In the genomic region with DNA sequence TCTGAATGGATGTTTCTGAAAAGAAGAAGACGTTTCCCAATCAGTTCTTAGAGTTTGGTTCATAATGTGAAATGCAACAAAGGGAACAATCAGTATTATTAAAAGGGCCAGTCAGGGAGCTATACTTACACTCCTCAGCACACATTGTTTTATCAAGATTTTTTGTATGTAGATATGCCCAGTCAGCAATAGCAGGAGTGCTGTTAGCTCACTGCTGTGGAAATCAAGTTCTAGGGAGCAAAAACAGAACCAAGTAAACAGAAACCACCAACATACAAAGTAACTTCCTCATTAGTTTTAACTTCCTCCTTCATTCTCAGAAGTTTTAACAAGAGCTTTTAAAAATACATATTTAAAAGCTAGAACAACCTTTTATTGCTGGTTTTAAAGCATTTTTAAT, we compare ENCODE assay signal across 16 cellular contexts.
A peak's percentile ranks its signal among the peaks of the same experiment; 100 is the strongest.
DNase-seq lines count a peak whose midpoint lies in the region; ATAC-seq lines count a peak whose summit lies in the region.
"Had no signal": no experiment of that assay in that cellular context is flagged by ENCODE, and none has a peak within 500 bp of the region (broad histone marks: within the 10 kb centered on the region; RNA-seq: fewer than 3 reads in every experiment).

No MANE protein-coding gene starts in this region.

- no peaks in the 10 kb centered on the region for H3K4me1 Mint-ChIP-seq in activated T-helper 1 cell treated with anti-CD3 and anti-CD28 coated beads, Interleukin-12 subunit alpha, Interleukin-12 subunit beta, Interleukin-2, Interleukin-4 antibody, amounts not matched to agents 30 ng/mL and 10 ng/mL and 1 ng/mL, durations not matched to agents 14 hours and 24 hours and 36 hours (ENCODE audit: low read depth)
- no peaks in the 10 kb centered on the region for H3K4me1 Mint-ChIP-seq in T-cell
- H3K4me1 Mint-ChIP-seq: stimulated activated naive B cell treated with anti-CD40 and anti-IgM and Interleukin-4, amounts not matched to agents 10 μg/mL and 1 μg/mL and 100 μg/mL, for 72 hours had no signal

- H3K9me3 ChIP-seq in adipocyte (ENCODE audit: control insufficient read depth, low read length) (no peaks in the 10 kb centered on the region), skeletal muscle tissue (ENCODE audit: control insufficient read depth in 3 of 3, low read length in 3 of 3) (no peaks in the 10 kb centered on the region)
- H3K9me3 ChIP-seq: SK-N-SH had no signal

- no peaks in the 10 kb centered on the region for H3K27me3 ChIP-seq in adipocyte (replicated peaks; ENCODE audit: control insufficient read depth, insufficient read depth, low read length)
- H3K27me3 ChIP-seq in skeletal muscle tissue (ENCODE audit: control insufficient read depth in 3 of 3, insufficient read depth in 3 of 3, low read length in 3 of 3): no peaks in the 10 kb centered on the region

- H3K27ac ChIP-seq in skeletal muscle tissue (ENCODE audit: low read depth, low read length): peak overlapping the region; percentile 22

- no peak overlapping the region for H3K9ac ChIP-seq in adipocyte (ENCODE audit: low read length)
- no peak overlapping the region for H3K9ac ChIP-seq in skeletal muscle tissue (ENCODE audit: low read depth in 1 of 3, low read length in 3 of 3)
- H3K9ac ChIP-seq: SK-N-SH had no signal

- peaks cover 2% of the 10 kb centered on the region for H3K27me3 Mint-ChIP-seq in activated T-helper 1 cell treated with anti-CD3 and anti-CD28 coated beads, Interleukin-12 subunit alpha, Interleukin-12 subunit beta, Interleukin-2, Interleukin-4 antibody, amounts not matched to agents 30 ng/mL and 10 ng/mL and 1 ng/mL, durations not matched to agents 14 hours and 24 hours and 36 hours (ENCODE audit: insufficient read depth)
- H3K27me3 Mint-ChIP-seq in T-cell: no peaks in the 10 kb centered on the region
- H3K27me3 Mint-ChIP-seq: naive B cell; stimulated activated naive B cell treated with anti-CD40 and anti-IgM and Interleukin-4, amounts not matched to agents 10 μg/mL and 1 μg/mL and 100 μg/mL, for 72 hours had no signal

- no peaks in the 10 kb centered on the region for H3K9me3 Mint-ChIP-seq in activated T-helper 1 cell treated with anti-CD3 and anti-CD28 coated beads, Interleukin-12 subunit alpha, Interleukin-12 subunit beta, Interleukin-2, Interleukin-4 antibody, amounts not matched to agents 30 ng/mL and 10 ng/mL and 1 ng/mL, durations not matched to agents 14 hours and 24 hours and 36 hours
- peaks cover 2 to 8% (median 3%) of the 10 kb centered on the region in 3 donors for H3K9me3 Mint-ChIP-seq in T-cell

- H3K36me3 Mint-ChIP-seq in activated T-helper 1 cell treated with anti-CD3 and anti-CD28 coated beads, Interleukin-12 subunit alpha, Interleukin-12 subunit beta, Interleukin-2, Interleukin-4 antibody, amounts not matched to agents 30 ng/mL and 10 ng/mL and 1 ng/mL, durations not matched to agents 14 hours and 24 hours and 36 hours (ENCODE audit: low read depth): no peaks in the 10 kb centered on the region
- H3K36me3 Mint-ChIP-seq in T-cell: no peaks in the 10 kb centered on the region
- H3K36me3 Mint-ChIP-seq: CD4-positive, alpha-beta memory T cell; naive B cell; stimulated activated naive B cell treated with anti-CD40 and anti-IgM and Interleukin-4, amounts not matched to agents 10 μg/mL and 1 μg/mL and 100 μg/mL, for 72 hours had no signal

- H3K4me1 ChIP-seq in adipocyte (ENCODE audit: control insufficient read depth, insufficient read depth, low read length) (peaks cover 32% of the 10 kb centered on the region), skeletal muscle tissue (ENCODE audit: control insufficient read depth in 3 of 3, insufficient read depth in 3 of 3, low read length in 3 of 3) (no peaks in the 10 kb centered on the region)

- no peaks in the 10 kb centered on the region for H3K36me3 ChIP-seq in adipocyte (ENCODE audit: control insufficient read depth, insufficient read depth, low read length, severe bottlenecking)
- H3K36me3 ChIP-seq in skeletal muscle tissue (ENCODE audit: control insufficient read depth in 3 of 3, insufficient read depth in 3 of 3, low read length in 3 of 3): no peaks in the 10 kb centered on the region

- no peak overlapping the region for H3K27ac Mint-ChIP-seq in activated T-helper 1 cell treated with anti-CD3 and anti-CD28 coated beads, Interleukin-12 subunit alpha, Interleukin-12 subunit beta, Interleukin-2, Interleukin-4 antibody, amounts not matched to agents 30 ng/mL and 10 ng/mL and 1 ng/mL, durations not matched to agents 14 hours and 24 hours and 36 hours
- no peak overlapping the region for H3K27ac Mint-ChIP-seq in T-cell
- H3K27ac Mint-ChIP-seq: activated naive CD4-positive, alpha-beta T cell treated with anti-CD3 and anti-CD28 coated beads, Interleukin-2, amount 50 U/mL, for 72 hours; H9; stimulated activated naive B cell treated with anti-CD40 and anti-IgM and Interleukin-4, amounts not matched to agents 10 μg/mL and 1 μg/mL and 100 μg/mL, for 72 hours had no signal

- POLR2A ChIA-PET in T-cell (lab: Charles Lee): no interaction called here

- intact Hi-C loops in activated T-helper 1 cell treated with anti-CD3 and anti-CD28 coated beads, Interleukin-12 subunit alpha, Interleukin-12 subunit beta, Interleukin-2, Interleukin-4 antibody, amounts not matched to agents 30 ng/mL and 10 ng/mL and 1 ng/mL, durations not matched to agents 14 hours and 24 hours and 36 hours (cut with micrococcal nuclease): no loop called here

- no peak overlapping the region for H3K4me3 Mint-ChIP-seq in activated T-helper 1 cell treated with anti-CD3 and anti-CD28 coated beads, Interleukin-12 subunit alpha, Interleukin-12 subunit beta, Interleukin-2, Interleukin-4 antibody, amounts not matched to agents 30 ng/mL and 10 ng/mL and 1 ng/mL, durations not matched to agents 14 hours and 24 hours and 36 hours
- H3K4me3 Mint-ChIP-seq in T-cell: no peak overlapping the region
- H3K4me3 Mint-ChIP-seq: H9; stimulated activated naive B cell treated with anti-CD40 and anti-IgM and Interleukin-4, amounts not matched to agents 10 μg/mL and 1 μg/mL and 100 μg/mL, for 72 hours had no signal

- ATAC-seq in GM18909 (IDR thresholded peaks at IDR 0.05; ENCODE audit: poor library complexity, unreplicated experiment) (peak; percentile 75), HG03565 (IDR thresholded peaks at IDR 0.05; ENCODE audit: unreplicated experiment) (peak; percentile 84), HG03469 (IDR thresholded peaks at IDR 0.05; ENCODE audit: unreplicated experiment) (no peak), T-cell (replicated peaks in 1 of 4) (no peak)
- ATAC-seq: activated naive CD4-positive, alpha-beta T cell treated with anti-CD3 and anti-CD28 coated beads, Interleukin-2, amount 50 U/mL, for 72 hours; stimulated activated naive B cell treated with anti-CD40 and anti-IgM and Interleukin-4, amounts not matched to agents 10 μg/mL and 1 μg/mL and 100 μg/mL, for 72 hours had no signal

- DNase-seq in adipocyte (ENCODE audit: low read depth) (no peak), HPDE6-E6E7 (ENCODE audit: extremely low spot score) (no peak), T-cell (no peak)
- no peak for DNase-seq in activated T-helper 1 cell treated with anti-CD3 and anti-CD28 coated beads, Interleukin-12 subunit alpha, Interleukin-12 subunit beta, Interleukin-2, Interleukin-4 antibody, amounts not matched to agents 30 ng/mL and 10 ng/mL and 1 ng/mL, durations not matched to agents 14 hours and 24 hours and 36 hours (ENCODE audit: low spot score)
- DNase-seq: CD4-positive, alpha-beta memory T cell; central memory CD4-positive, alpha-beta T cell; H9; head of caudate nucleus; naive B cell; SK-N-SH; stimulated activated naive B cell treated with anti-CD40 and anti-IgM and Interleukin-4, amounts not matched to agents 10 μg/mL and 1 μg/mL and 100 μg/mL, for 72 hours had no signal

- CTCF ChIA-PET in T-cell (lab: Charles Lee): no interaction called here

- H3K4me3 ChIP-seq in adipocyte (ENCODE audit: low read length) (peak overlapping the region; percentile 18), skeletal muscle tissue (ENCODE audit: low read length in 3 of 3) (no peak overlapping the region)

Comparison
In these comparisons a context has a peak if more than half of its experiments do, and no peak if none do; other contexts are left out.
1. ATAC-seq: peak in GM18909 (single experiment) and HG03565 (single experiment); none in HG03469 (single experiment) and T-cell (0 of 4).